In genomic region chr22:46905415-46905814, GRCh38 we compare ENCODE assay signal across 23 cellular contexts.
"Had no signal": no experiment of that assay in that cellular context is flagged by ENCODE, and none has a peak within 500 bp of the region (broad histone marks: within the 10 kb centered on the region; RNA-seq: fewer than 3 reads in every experiment).

No MANE protein-coding gene starts in this region.

- H3K27me3 Mint-ChIP-seq: activated B cell treated with CpG ODN at 0.5 μM for 24 hours; activated CD4-positive, alpha-beta T cell treated with anti-CD3 and anti-CD28 coated beads, Interleukin-2, amount 10 ng/mL, durations not matched to agents 24 days and 14 days; activated naive CD8-positive, alpha-beta T cell; IgD-negative memory B cell; T-helper 17 cell had no signal

- H3K36me3 Mint-ChIP-seq: brain had no signal

- ATAC-seq: activated T-cell treated with anti-CD3 and anti-CD28 coated beads, Interleukin-2, amount 50 U/mL, for 4 hours; T-helper 17 cell had no signal

- H3K4me3 ChIP-seq: PC-9 had no signal

- H3K27ac Mint-ChIP-seq: activated B cell treated with CpG ODN at 0.5 μM for 24 hours; activated CD4-positive, alpha-beta T cell treated with anti-CD3 and anti-CD28 coated beads, Interleukin-2, amount 10 ng/mL, durations not matched to agents 24 days and 14 days; brain had no signal

- FAIRE-seq: astrocyte had no signal

- DNase-seq: activated B cell treated with CpG ODN at 0.5 μM for 24 hours; activated CD4-positive, alpha-beta T cell treated with anti-CD3 and anti-CD28 coated beads for 1 hour; activated CD4-positive, alpha-beta T cell treated with anti-CD3 and anti-CD28 coated beads, Interleukin-2, amount 10 ng/mL, durations not matched to agents 24 days and 14 days; activated CD4-positive, alpha-beta T cell treated with anti-CD3 and anti-CD28 coated beads, Interleukin-2, amount 50 U/mL, for 48 hours; activated effector memory CD4-positive, alpha-beta T cell treated with anti-CD3 and anti-CD28 coated beads, Interleukin-2, amount 50 U/mL, for 16 hours; activated naive CD4-positive, alpha-beta T cell treated with Interleukin-2 at 50 U/mL for 16 hours; activated T-cell treated with anti-CD3 and anti-CD28 coated beads, Interleukin-2, amount 50 U/mL, for 4 hours; amygdala; KG1; NCI-H1048; NCI-H146; NCI-H187 treated with DMSO at 0.1 percent for 48 hours; NCI-H2081 treated with DMSO at 0.1 percent for 48 hours; NCI-H446; NCI-H524; PC-9; SIG-M5; T-helper 17 cell; T-helper 9 cell had no signal

- H3K9me3 Mint-ChIP-seq: activated B cell treated with CpG ODN at 0.5 μM for 24 hours; activated CD4-positive, alpha-beta T cell treated with anti-CD3 and anti-CD28 coated beads, Interleukin-2, amount 10 ng/mL, durations not matched to agents 24 days and 14 days; activated T-cell treated with anti-CD3 and anti-CD28 coated beads, Interleukin-2, amount 50 U/mL, for 4 hours; brain; IgD-negative memory B cell had no signal

- H3K4me3 Mint-ChIP-seq: activated B cell treated with CpG ODN at 0.5 μM for 24 hours; activated CD4-positive, alpha-beta T cell treated with anti-CD3 and anti-CD28 coated beads, Interleukin-2, amount 10 ng/mL, durations not matched to agents 24 days and 14 days; activated naive CD8-positive, alpha-beta T cell; activated T-cell treated with anti-CD3 and anti-CD28 coated beads, Interleukin-2, amount 50 U/mL, for 4 hours; brain; IgD-negative memory B cell; T-helper 17 cell had no signal

- H3K27ac ChIP-seq: PC-9 had no signal
